In genomic region chr3:195269375-195270078, GRCh38 we compare ENCODE assay signal across 1 cellular context.
TF ChIP-seq lines count a peak whose summit lies in the region.

No MANE protein-coding gene starts in this region.

TF ChIP-seq in K562, 482 proteins besides CTCF, POLR2A, EP300 and RAD21 (continued from another document):
- TF ChIP-seq ZNF318 (IDR thresholded peaks at IDR 0.05; ENCODE audit: borderline replicate concordance in 1 of 2, low read depth in 1 of 2) (peak in 1 of 2 experiments; percentile 67; a peak in 1 of 4 replicates), CTBP1 (IDR thresholded peaks at IDR 0.05; ENCODE audit: borderline replicate concordance) (peak; percentile 91), NKRF (IDR thresholded peaks at IDR 0.05; ENCODE audit: borderline replicate concordance) (peak; percentile 33; the same call in 1 of the 2 replicates), ETV1 (tag; conservative IDR thresholded peaks at IDR 0.05; ENCODE audit: low read depth) (0 out of 2 replicates have a peak, but pooled peaks have one; percentile 25), ARID1B (IDR thresholded peaks at IDR 0.05) (peak; percentile 55), ATF7 (IDR thresholded peaks at IDR 0.05) (no peak), ATF6 (CRISPR knock-in tag; IDR thresholded peaks at IDR 0.05) (no peak), CBFA2T2 (conservative IDR thresholded peaks at IDR 0.05) (peak; percentile 9; the same call in 1 of the 2 replicates), DACH1 (IDR thresholded peaks at IDR 0.05; ENCODE audit: partially characterized antibody) (peak; percentile 38), HNRNPUL1 (IDR thresholded peaks at IDR 0.05; ENCODE audit: low read length) (no peak), PBX2 (CRISPR knock-in tag; IDR thresholded peaks at IDR 0.05; ENCODE audit: low read depth) (no peak), PBX2 (tag; conservative IDR thresholded peaks at IDR 0.05; ENCODE audit: low read depth) (peak; percentile 27; the same call in 1 of the 2 replicates), TCF3 (CRISPR knock-in tag; IDR thresholded peaks at IDR 0.05) (0 out of 2 replicates have a peak, but pooled peaks have one; percentile 27), PKNOX1 (IDR thresholded peaks at IDR 0.05) (peak; percentile 41; the same call in 1 of the 2 replicates), RBM39 (optimal IDR thresholded peaks at IDR 0.05; ENCODE audit: low read depth, low read length) (no peak), GTF2F1 (IDR thresholded peaks at IDR 0.05; ENCODE audit: low read depth, low read length) (no peak), ZBTB11 (CRISPR knock-in tag; IDR thresholded peaks at IDR 0.05) (0 out of 6 replicates have a peak, but pooled peaks of 1 of the 3 experiments have one; percentile 21), FOXK2 (conservative IDR thresholded peaks at IDR 0.05 in 1 of 2, IDR thresholded peaks at IDR 0.05 in 1 of 2; ENCODE audit: low read depth in 2 of 2) (peak in 1 of 2 experiments; percentile 55; a peak in 2 of 4 replicates), NCOR1 (IDR thresholded peaks at IDR 0.05) (peak; percentile 14; the same call in 1 of the 2 replicates), SOX6 (IDR thresholded peaks at IDR 0.05) (peak; percentile 49; the same call in 1 of the 2 replicates), ELF1 (tag; IDR thresholded peaks at IDR 0.05) (peak; percentile 38; the same call in 1 of the 2 replicates), CBFA2T3 (IDR thresholded peaks at IDR 0.05) (peak; percentile 40; the same call in 1 of the 2 replicates), ZC3H8 (IDR thresholded peaks at IDR 0.05) (no peak), E2F8 (IDR thresholded peaks at IDR 0.05; ENCODE audit: low read depth, partially characterized antibody) (peak; percentile 33)
TF ChIP-seq in K562: peak in this region for 43.
